In the genomic region with DNA sequence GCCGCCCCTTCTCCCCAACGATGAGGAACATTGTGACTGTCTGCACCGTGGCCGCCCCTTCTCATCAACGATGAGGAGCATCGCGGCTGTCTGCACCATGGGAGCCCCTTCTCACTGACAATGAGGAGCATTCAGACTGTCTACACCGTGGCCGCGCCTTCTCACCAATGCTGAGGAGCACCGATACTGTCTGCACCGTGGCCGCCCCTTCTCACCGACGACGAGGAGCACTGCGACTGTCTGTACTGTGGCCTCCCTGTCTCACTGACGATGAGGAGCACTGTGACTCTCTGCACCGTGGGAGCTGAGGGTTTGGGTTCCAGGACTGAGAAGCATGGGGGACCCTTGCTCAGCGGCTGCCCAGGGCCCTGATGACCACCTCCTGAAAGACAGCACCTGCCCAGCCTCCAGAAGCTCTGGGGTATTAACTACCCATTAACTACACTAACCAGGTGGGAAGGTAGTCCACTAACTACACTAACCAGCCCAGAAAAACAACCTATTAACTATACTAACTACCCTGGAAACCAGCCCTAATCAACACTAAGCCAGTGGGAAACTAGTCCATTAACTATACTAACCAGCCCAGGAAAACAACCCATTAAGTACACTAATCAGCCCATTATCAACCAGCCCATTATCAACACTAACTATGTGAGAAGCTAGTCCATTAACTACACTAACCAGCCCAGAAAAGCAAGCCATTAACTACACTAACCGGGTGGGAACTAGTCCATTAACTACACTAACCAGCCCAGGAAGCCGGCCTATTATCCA, we compare ENCODE assay signal across 21 cellular contexts.
A peak's percentile ranks its signal among the peaks of the same experiment; 100 is the strongest.
DNase-seq lines count a peak whose midpoint lies in the region; ATAC-seq, FAIRE-seq and TF ChIP-seq lines count a peak whose summit lies in the region.
"Had no signal": no experiment of that assay in that cellular context is flagged by ENCODE, and none has a peak within 500 bp of the region (broad histone marks: within the 10 kb centered on the region; RNA-seq: fewer than 3 reads in every experiment).

No MANE protein-coding gene starts in this region.

- peaks cover 5 to 12% (median 10%) of the 10 kb centered on the region in 3 donors for H3K27me3 ChIP-seq in sigmoid colon
- H3K27me3 ChIP-seq: BLaER1, Peyer's patch had no signal

- no peak for FAIRE-seq in kidney (lab: Jason Lieb, UNC)
- FAIRE-seq: A549 had no signal

- no peak for TF ChIP-seq CTCF in kidney (IDR thresholded peaks at IDR 0.05; ENCODE audit: borderline replicate concordance, extremely low read depth, insufficient read depth)
- TF ChIP-seq CTCF in sigmoid colon (IDR thresholded peaks at IDR 0.05): no peak

- intact Hi-C loops in Right ventricle myocardium superior (cut with DNase I) (no loop called here), left cardiac atrium (cut with DNase I) (no loop called here), kidney (cut with DNase I) (no loop called here), sigmoid colon (cut with DNase I) (no loop called here)

- H3K4me3 ChIP-seq in kidney (ENCODE audit: low read length in 2 of 2) (no peak overlapping the region), sigmoid colon (no peak overlapping the region)
- H3K4me3 ChIP-seq: A549, BLaER1, Peyer's patch had no signal

- no peak for ATAC-seq in Right ventricle myocardium superior (ENCODE audit: poor library complexity)
- ATAC-seq in left cardiac atrium: no peak

- WGBS in sigmoid colon, 2 donors: 87 to 88% methylated on average over 22 of the region's 22 CpGs

- DNase-seq in Right ventricle myocardium superior: peak; percentile 5
- no peak for DNase-seq in left cardiac atrium
- peak; percentile 22 for DNase-seq in kidney
- peak; percentile 17 for DNase-seq in sigmoid colon
- no peak for DNase-seq in GM03348 (ENCODE audit: low spot score)
- DNase-seq in NCI-H2171 treated with DMSO at 0.1 percent for 48 hours (lab: John Stamatoyannopoulos, UW): no peak
- DNase-seq in pons (ENCODE audit: low spot score): no peak
- DNase-seq: CD4-positive, alpha-beta memory T cell; DMS153; GDM1; H7; HFFc6; KG1; MV-4-11; NCI-H1694 treated with DMSO at 0.1 percent for 48 hours; NCI-H2107; NCI-H69; SHP77 treated with DMSO at 0.1 percent for 48 hours had no signal

- TF ChIP-seq EP300 in sigmoid colon (IDR thresholded peaks at IDR 0.05): no peak

- H3K27ac ChIP-seq in kidney (ENCODE audit: low read depth in 2 of 2, low read length in 2 of 2): no peak overlapping the region
- no peak overlapping the region for H3K27ac ChIP-seq in sigmoid colon
- H3K27ac ChIP-seq: A549, BLaER1, Peyer's patch had no signal

- H3K9ac ChIP-seq in kidney (ENCODE audit: low read length in 2 of 2): no peak overlapping the region
- H3K9ac ChIP-seq: BLaER1 had no signal

- H3K4me1 ChIP-seq in kidney (ENCODE audit: control insufficient read depth in 1 of 2, insufficient read depth in 1 of 2, low read depth in 1 of 2, low read length in 2 of 2): no peaks in the 10 kb centered on the region
- no peaks in the 10 kb centered on the region for H3K4me1 ChIP-seq in sigmoid colon
- H3K4me1 ChIP-seq: A549, BLaER1, Peyer's patch had no signal

- H3K9me3 ChIP-seq in kidney (ENCODE audit: control insufficient read depth in 1 of 2, low read length in 2 of 2) (no peaks in the 10 kb centered on the region), sigmoid colon (no peaks in the 10 kb centered on the region)
- H3K9me3 ChIP-seq: BLaER1, Peyer's patch had no signal

- TF ChIP-seq POLR2A in sigmoid colon (IDR thresholded peaks at IDR 0.05): no peak

- no peaks in the 10 kb centered on the region for H3K36me3 ChIP-seq in kidney (ENCODE audit: control insufficient read depth in 1 of 2, insufficient read depth in 2 of 2, low read length in 2 of 2)
- H3K36me3 ChIP-seq in sigmoid colon: no peaks in the 10 kb centered on the region
- H3K36me3 ChIP-seq: BLaER1, Peyer's patch had no signal

Comparison
In these comparisons a context has a peak if more than half of its experiments do, and no peak if none do; other contexts are left out.
1. DNase-seq: peak in Right ventricle myocardium superior (single experiment), kidney (single experiment) and sigmoid colon (single experiment); none in left cardiac atrium (single experiment), GM03348 (single experiment), NCI-H2171 treated with DMSO at 0.1 percent for 48 hours (single experiment) and pons (single experiment).